Comparison of ENCODE assay signal across 1 cellular context in the genomic region with DNA sequence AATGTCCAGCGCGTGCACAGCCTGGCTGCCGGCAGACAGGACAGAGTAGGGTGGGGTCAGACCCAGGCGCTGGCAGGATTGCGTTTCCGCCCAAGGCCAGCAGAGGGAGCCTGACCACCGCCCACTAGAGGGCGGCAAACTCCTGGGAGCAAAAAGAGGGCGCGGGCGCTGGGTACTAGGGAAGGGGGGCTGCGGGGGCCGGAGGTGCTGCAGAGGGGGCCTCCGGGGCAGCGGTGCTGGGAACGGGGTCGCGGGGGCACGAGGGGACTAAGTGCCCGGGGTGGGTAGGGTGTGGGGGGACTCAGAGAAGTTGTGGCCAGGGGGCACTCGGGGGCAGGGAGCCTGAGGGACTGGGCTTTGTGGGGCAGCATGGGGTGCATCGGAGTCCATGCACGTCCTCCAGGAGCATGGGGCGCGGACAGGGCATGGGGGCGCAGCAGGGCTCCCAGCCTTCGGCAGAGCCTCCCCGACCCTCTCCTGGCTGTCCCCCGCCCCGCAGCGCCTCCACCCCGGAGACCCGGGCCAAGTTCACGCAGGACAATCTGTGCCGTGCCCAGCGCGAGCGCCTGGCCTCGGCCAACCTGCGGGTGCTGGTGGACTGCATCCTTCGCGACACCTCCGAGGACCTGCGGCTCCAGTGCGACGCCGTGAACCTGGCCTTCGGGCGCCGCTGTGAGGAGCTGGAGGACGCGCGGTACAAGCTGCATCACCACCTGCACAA.
A peak's percentile ranks its signal among the peaks of the same experiment; 100 is the strongest.
TF ChIP-seq lines count a peak whose summit lies in the region.

No MANE protein-coding gene starts in this region.

TF ChIP-seq in K562, 482 proteins besides CTCF, POLR2A, EP300 and RAD21 (continued from another document and continues in another):
- TF ChIP-seq, protein P1, sequence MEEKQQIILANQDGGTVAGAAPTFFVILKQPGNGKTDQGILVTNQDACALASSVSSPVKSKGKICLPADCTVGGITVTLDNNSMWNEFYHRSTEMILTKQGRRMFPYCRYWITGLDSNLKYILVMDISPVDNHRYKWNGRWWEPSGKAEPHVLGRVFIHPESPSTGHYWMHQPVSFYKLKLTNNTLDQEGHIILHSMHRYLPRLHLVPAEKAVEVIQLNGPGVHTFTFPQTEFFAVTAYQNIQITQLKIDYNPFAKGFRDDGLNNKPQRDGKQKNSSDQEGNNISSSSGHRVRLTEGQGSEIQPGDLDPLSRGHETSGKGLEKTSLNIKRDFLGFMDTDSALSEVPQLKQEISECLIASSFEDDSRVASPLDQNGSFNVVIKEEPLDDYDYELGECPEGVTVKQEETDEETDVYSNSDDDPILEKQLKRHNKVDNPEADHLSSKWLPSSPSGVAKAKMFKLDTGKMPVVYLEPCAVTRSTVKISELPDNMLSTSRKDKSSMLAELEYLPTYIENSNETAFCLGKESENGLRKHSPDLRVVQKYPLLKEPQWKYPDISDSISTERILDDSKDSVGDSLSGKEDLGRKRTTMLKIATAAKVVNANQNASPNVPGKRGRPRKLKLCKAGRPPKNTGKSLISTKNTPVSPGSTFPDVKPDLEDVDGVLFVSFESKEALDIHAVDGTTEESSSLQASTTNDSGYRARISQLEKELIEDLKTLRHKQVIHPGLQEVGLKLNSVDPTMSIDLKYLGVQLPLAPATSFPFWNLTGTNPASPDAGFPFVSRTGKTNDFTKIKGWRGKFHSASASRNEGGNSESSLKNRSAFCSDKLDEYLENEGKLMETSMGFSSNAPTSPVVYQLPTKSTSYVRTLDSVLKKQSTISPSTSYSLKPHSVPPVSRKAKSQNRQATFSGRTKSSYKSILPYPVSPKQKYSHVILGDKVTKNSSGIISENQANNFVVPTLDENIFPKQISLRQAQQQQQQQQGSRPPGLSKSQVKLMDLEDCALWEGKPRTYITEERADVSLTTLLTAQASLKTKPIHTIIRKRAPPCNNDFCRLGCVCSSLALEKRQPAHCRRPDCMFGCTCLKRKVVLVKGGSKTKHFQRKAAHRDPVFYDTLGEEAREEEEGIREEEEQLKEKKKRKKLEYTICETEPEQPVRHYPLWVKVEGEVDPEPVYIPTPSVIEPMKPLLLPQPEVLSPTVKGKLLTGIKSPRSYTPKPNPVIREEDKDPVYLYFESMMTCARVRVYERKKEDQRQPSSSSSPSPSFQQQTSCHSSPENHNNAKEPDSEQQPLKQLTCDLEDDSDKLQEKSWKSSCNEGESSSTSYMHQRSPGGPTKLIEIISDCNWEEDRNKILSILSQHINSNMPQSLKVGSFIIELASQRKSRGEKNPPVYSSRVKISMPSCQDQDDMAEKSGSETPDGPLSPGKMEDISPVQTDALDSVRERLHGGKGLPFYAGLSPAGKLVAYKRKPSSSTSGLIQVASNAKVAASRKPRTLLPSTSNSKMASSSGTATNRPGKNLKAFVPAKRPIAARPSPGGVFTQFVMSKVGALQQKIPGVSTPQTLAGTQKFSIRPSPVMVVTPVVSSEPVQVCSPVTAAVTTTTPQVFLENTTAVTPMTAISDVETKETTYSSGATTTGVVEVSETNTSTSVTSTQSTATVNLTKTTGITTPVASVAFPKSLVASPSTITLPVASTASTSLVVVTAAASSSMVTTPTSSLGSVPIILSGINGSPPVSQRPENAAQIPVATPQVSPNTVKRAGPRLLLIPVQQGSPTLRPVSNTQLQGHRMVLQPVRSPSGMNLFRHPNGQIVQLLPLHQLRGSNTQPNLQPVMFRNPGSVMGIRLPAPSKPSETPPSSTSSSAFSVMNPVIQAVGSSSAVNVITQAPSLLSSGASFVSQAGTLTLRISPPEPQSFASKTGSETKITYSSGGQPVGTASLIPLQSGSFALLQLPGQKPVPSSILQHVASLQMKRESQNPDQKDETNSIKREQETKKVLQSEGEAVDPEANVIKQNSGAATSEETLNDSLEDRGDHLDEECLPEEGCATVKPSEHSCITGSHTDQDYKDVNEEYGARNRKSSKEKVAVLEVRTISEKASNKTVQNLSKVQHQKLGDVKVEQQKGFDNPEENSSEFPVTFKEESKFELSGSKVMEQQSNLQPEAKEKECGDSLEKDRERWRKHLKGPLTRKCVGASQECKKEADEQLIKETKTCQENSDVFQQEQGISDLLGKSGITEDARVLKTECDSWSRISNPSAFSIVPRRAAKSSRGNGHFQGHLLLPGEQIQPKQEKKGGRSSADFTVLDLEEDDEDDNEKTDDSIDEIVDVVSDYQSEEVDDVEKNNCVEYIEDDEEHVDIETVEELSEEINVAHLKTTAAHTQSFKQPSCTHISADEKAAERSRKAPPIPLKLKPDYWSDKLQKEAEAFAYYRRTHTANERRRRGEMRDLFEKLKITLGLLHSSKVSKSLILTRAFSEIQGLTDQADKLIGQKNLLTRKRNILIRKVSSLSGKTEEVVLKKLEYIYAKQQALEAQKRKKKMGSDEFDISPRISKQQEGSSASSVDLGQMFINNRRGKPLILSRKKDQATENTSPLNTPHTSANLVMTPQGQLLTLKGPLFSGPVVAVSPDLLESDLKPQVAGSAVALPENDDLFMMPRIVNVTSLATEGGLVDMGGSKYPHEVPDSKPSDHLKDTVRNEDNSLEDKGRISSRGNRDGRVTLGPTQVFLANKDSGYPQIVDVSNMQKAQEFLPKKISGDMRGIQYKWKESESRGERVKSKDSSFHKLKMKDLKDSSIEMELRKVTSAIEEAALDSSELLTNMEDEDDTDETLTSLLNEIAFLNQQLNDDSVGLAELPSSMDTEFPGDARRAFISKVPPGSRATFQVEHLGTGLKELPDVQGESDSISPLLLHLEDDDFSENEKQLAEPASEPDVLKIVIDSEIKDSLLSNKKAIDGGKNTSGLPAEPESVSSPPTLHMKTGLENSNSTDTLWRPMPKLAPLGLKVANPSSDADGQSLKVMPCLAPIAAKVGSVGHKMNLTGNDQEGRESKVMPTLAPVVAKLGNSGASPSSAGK (IDR thresholded peaks at IDR 0.05): no peak
- no peak for TF ChIP-seq ZNF586 (CRISPR knock-in tag; conservative IDR thresholded peaks at IDR 0.05)
- TF ChIP-seq ILF3 (IDR thresholded peaks at IDR 0.05; ENCODE audit: borderline replicate concordance): no peak
- TF ChIP-seq MTA3 (IDR thresholded peaks at IDR 0.05; ENCODE audit: borderline replicate concordance): no peak
- no peak for TF ChIP-seq NCOA2 (IDR thresholded peaks at IDR 0.05; ENCODE audit: partially characterized antibody in 2 of 2)
- TF ChIP-seq RBM15 (IDR thresholded peaks at IDR 0.05; ENCODE audit: insufficient read depth, low read length): no peak
- TF ChIP-seq TRIM28 (IDR thresholded peaks at IDR 0.05): no peak
- no peak for TF ChIP-seq LARP7 (IDR thresholded peaks at IDR 0.05)
- TF ChIP-seq ZNF551 (CRISPR knock-in tag; IDR thresholded peaks at IDR 0.05): no peak
- TF ChIP-seq EHMT2 (IDR thresholded peaks at IDR 0.05): no peak
- no peak for TF ChIP-seq MEF2A (IDR thresholded peaks at IDR 0.05; ENCODE audit: control insufficient read depth, low read depth, low read length)
- no peak for TF ChIP-seq ZNF431 (CRISPR knock-in tag; IDR thresholded peaks at IDR 0.05)
- no peak for TF ChIP-seq FOXA3 (CRISPR knock-in tag; conservative IDR thresholded peaks at IDR 0.05 in 1 of 2, IDR thresholded peaks at IDR 0.05 in 1 of 2)
- peak; percentile 44; the same call in 1 of the 2 replicates for TF ChIP-seq XRCC5 (IDR thresholded peaks at IDR 0.05; ENCODE audit: low read depth, low read length)
- no peak for TF ChIP-seq MAFG (tag; conservative IDR thresholded peaks at IDR 0.05)
- TF ChIP-seq, protein P2, sequence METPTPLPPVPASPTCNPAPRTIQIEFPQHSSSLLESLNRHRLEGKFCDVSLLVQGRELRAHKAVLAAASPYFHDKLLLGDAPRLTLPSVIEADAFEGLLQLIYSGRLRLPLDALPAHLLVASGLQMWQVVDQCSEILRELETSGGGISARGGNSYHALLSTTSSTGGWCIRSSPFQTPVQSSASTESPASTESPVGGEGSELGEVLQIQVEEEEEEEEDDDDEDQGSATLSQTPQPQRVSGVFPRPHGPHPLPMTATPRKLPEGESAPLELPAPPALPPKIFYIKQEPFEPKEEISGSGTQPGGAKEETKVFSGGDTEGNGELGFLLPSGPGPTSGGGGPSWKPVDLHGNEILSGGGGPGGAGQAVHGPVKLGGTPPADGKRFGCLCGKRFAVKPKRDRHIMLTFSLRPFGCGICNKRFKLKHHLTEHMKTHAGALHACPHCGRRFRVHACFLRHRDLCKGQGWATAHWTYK (CRISPR knock-in tag; IDR thresholded peaks at IDR 0.05): no peak
- TF ChIP-seq SMARCA5 (IDR thresholded peaks at IDR 0.05): no peak
- TF ChIP-seq TOE1 (IDR thresholded peaks at IDR 0.05; ENCODE audit: borderline replicate concordance): no peak
- no peak for TF ChIP-seq TOE1 (CRISPR knock-in tag; IDR thresholded peaks at IDR 0.05; ENCODE audit: borderline replicate concordance, low read depth)
- no peak for TF ChIP-seq ZNF75A (CRISPR knock-in tag; IDR thresholded peaks at IDR 0.05)
- TF ChIP-seq PURB (CRISPR knock-in tag; IDR thresholded peaks at IDR 0.05; ENCODE audit: low read depth): no peak
- no peak for TF ChIP-seq FUS (optimal IDR thresholded peaks at IDR 0.05; ENCODE audit: low read depth, low read length)
- TF ChIP-seq DMBX1 (CRISPR knock-in tag; IDR thresholded peaks at IDR 0.05; ENCODE audit: borderline replicate concordance): no peak
- TF ChIP-seq SMAD1 (IDR thresholded peaks at IDR 0.05; ENCODE audit: low read depth, low read length, partially characterized antibody): no peak
- no peak for TF ChIP-seq POLR2G (IDR thresholded peaks at IDR 0.05; ENCODE audit: low read depth, low read length)
- TF ChIP-seq, protein P3, sequence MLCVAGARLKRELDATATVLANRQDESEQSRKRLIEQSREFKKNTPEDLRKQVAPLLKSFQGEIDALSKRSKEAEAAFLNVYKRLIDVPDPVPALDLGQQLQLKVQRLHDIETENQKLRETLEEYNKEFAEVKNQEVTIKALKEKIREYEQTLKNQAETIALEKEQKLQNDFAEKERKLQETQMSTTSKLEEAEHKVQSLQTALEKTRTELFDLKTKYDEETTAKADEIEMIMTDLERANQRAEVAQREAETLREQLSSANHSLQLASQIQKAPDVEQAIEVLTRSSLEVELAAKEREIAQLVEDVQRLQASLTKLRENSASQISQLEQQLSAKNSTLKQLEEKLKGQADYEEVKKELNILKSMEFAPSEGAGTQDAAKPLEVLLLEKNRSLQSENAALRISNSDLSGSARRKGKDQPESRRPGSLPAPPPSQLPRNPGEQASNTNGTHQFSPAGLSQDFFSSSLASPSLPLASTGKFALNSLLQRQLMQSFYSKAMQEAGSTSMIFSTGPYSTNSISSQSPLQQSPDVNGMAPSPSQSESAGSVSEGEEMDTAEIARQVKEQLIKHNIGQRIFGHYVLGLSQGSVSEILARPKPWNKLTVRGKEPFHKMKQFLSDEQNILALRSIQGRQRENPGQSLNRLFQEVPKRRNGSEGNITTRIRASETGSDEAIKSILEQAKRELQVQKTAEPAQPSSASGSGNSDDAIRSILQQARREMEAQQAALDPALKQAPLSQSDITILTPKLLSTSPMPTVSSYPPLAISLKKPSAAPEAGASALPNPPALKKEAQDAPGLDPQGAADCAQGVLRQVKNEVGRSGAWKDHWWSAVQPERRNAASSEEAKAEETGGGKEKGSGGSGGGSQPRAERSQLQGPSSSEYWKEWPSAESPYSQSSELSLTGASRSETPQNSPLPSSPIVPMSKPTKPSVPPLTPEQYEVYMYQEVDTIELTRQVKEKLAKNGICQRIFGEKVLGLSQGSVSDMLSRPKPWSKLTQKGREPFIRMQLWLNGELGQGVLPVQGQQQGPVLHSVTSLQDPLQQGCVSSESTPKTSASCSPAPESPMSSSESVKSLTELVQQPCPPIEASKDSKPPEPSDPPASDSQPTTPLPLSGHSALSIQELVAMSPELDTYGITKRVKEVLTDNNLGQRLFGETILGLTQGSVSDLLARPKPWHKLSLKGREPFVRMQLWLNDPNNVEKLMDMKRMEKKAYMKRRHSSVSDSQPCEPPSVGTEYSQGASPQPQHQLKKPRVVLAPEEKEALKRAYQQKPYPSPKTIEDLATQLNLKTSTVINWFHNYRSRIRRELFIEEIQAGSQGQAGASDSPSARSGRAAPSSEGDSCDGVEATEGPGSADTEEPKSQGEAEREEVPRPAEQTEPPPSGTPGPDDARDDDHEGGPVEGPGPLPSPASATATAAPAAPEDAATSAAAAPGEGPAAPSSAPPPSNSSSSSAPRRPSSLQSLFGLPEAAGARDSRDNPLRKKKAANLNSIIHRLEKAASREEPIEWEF (CRISPR knock-in tag; IDR thresholded peaks at IDR 0.05): no peak
- TF ChIP-seq, protein P4, sequence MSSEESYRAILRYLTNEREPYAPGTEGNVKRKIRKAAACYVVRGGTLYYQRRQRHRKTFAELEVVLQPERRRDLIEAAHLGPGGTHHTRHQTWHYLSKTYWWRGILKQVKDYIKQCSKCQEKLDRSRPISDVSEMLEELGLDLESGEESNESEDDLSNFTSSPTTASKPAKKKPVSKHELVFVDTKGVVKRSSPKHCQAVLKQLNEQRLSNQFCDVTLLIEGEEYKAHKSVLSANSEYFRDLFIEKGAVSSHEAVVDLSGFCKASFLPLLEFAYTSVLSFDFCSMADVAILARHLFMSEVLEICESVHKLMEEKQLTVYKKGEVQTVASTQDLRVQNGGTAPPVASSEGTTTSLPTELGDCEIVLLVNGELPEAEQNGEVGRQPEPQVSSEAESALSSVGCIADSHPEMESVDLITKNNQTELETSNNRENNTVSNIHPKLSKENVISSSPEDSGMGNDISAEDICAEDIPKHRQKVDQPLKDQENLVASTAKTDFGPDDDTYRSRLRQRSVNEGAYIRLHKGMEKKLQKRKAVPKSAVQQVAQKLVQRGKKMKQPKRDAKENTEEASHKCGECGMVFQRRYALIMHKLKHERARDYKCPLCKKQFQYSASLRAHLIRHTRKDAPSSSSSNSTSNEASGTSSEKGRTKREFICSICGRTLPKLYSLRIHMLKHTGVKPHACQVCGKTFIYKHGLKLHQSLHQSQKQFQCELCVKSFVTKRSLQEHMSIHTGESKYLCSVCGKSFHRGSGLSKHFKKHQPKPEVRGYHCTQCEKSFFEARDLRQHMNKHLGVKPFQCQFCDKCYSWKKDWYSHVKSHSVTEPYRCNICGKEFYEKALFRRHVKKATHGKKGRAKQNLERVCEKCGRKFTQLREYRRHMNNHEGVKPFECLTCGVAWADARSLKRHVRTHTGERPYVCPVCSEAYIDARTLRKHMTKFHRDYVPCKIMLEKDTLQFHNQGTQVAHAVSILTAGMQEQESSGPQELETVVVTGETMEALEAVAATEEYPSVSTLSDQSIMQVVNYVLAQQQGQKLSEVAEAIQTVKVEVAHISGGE (CRISPR knock-in tag; IDR thresholded peaks at IDR 0.05): no peak
- TF ChIP-seq, protein P5, sequence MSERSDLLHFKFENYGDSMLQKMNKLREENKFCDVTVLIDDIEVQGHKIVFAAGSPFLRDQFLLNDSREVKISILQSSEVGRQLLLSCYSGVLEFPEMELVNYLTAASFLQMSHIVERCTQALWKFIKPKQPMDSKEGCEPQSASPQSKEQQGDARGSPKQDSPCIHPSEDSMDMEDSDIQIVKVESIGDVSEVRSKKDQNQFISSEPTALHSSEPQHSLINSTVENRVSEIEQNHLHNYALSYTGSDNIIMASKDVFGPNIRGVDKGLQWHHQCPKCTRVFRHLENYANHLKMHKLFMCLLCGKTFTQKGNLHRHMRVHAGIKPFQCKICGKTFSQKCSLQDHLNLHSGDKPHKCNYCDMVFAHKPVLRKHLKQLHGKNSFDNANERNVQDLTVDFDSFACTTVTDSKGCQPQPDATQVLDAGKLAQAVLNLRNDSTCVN (CRISPR knock-in tag; IDR thresholded peaks at IDR 0.05): no peak
- TF ChIP-seq ZNF717 (CRISPR knock-in tag; IDR thresholded peaks at IDR 0.05): no peak
- TF ChIP-seq ELF1 (tag; IDR thresholded peaks at IDR 0.05): no peak
- no peak for TF ChIP-seq FOXM1 (IDR thresholded peaks at IDR 0.05; ENCODE audit: low read depth)
- no peak for TF ChIP-seq FOXM1 (CRISPR knock-in tag; IDR thresholded peaks at IDR 0.05; ENCODE audit: low read depth)
